Comparison of ENCODE assay signal across 27 cellular contexts in genomic region chr2:57408587-57408986, GRCh38.
"Had no signal": no experiment of that assay in that cellular context is flagged by ENCODE, and none has a peak within 500 bp of the region (broad histone marks: within the 10 kb centered on the region; RNA-seq: fewer than 3 reads in every experiment).

No MANE protein-coding gene starts in this region.

- H3K27ac ChIP-seq: ascending aorta, cardiac muscle cell, colonic mucosa, epithelial cell of prostate, esophagus squamous epithelium, heart right ventricle, ovary, prostate gland, thoracic aorta, VCaP had no signal

- H3K36me3 ChIP-seq: ascending aorta, cardiac muscle cell, colonic mucosa, esophagus squamous epithelium, heart right ventricle, ovary, prostate gland, thoracic aorta had no signal

- ATAC-seq: heart right ventricle; naive thymus-derived CD4-positive, alpha-beta T cell; sciatic nerve; stimulated activated effector memory CD8-positive, alpha-beta T cell treated with anti-CD3 and anti-CD28 coated beads, Interleukin-12 subunit alpha, Interleukin-12 subunit beta, amount 100 ng/mL, for 72 hours had no signal

- H3K9me3 ChIP-seq: colonic mucosa, ovary, prostate gland had no signal

- H3K27me3 ChIP-seq: ascending aorta, cardiac muscle cell, colonic mucosa, esophagus squamous epithelium, heart right ventricle, ovary had no signal

- H3K4me1 ChIP-seq: ascending aorta, colonic mucosa, esophagus squamous epithelium, heart right ventricle, prostate gland had no signal

- DNase-seq: activated CD4-positive, alpha-beta memory T cell treated with anti-CD3 and anti-CD28 coated beads for 36 hours; activated CD4-positive, alpha-beta T cell treated with anti-CD3 and anti-CD28 coated beads, Interleukin-2, amount 10 ng/mL, durations not matched to agents 24 days and 14 days; activated CD8-positive, alpha-beta memory T cell treated with anti-CD3 and anti-CD28 coated beads, Interleukin-2, amount 50 U/mL, for 4 hours; activated gamma-delta T cell; activated naive CD4-positive, alpha-beta T cell treated with anti-CD3 and anti-CD28 coated beads, Interleukin-2, amount 10 ng/mL, durations not matched to agents 7 days and 5 days; activated naive CD8-positive, alpha-beta T cell treated with anti-CD3 and anti-CD28 coated beads, Interleukin-2, amount 10 ng/mL, durations not matched to agents 7 days and 5 days; activated T-cell treated with anti-CD3 and anti-CD28 coated beads, Interleukin-2, amount 50 U/mL, for 24 hours; cerebellar nuclear complex; colonic mucosa; effector CD8-positive, alpha-beta T cell; esophagus squamous epithelium; heart right ventricle; midbrain; naive thymus-derived CD4-positive, alpha-beta T cell; ovary; retina; small intestine; stimulated activated CD4-positive, alpha-beta T cell treated with anti-CD3 and anti-CD28 coated beads, Interleukin-4, amount 100 ng/mL, for 24 hours; trophoblast cell had no signal

- H3K4me3 ChIP-seq: ascending aorta, cardiac muscle cell, colonic mucosa, esophagus squamous epithelium, heart right ventricle, ovary, prostate gland, thoracic aorta had no signal
